Comparison of ENCODE assay signal across 8 cellular contexts in the genomic region with DNA sequence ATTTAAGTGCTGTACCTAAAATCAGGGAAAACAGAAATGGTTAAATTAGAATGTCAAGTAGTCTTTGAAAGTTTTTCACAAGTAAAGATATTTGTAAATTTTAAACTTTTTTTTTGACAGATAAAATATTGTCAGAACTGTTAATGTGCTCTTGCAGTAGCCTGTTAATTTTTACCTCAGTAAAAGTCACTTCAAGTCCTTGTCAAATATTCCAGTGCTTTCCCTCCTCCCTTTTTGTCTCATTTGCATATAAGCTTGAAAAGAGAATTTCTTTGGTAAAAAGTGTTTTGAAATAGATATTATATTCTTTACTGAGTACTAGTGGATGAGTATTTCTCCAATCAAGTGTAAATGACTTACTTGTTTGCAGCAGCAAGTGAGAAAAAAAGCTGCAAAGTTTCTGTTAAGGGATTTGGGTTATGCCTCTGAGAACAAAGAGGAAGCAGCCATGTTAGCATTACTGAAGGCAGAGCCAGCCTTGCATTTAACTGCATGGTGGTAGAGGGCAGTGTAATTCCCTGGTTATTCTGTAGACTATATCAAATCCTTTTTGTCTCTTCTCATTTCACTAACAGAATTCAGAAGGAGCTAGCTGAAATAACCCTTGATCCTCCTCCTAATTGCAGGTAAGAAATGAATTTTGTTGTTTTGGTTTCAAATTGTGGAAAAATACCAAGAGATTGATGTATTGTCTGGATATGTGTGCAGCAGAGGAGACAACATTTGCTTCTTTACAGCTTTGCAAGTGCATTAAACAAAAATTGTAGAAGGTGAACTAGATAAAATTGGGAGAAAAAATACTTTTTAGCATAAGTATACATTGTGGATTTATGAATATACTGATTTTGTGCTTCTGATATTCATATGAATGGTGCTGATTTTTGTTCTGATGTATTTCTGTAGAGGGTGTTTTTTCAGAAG. TPM values are rescaled to one million over a fixed set of nuclear protein-coding genes. Genes with fewer than 3 reads are reported as not detected.
A peak's percentile ranks its signal among the peaks of the same experiment; 100 is the strongest.
DNase-seq lines count a peak whose midpoint lies in the region; ATAC-seq, FAIRE-seq and TF ChIP-seq lines count a peak whose summit lies in the region.

No MANE protein-coding gene starts in this region.

- H3K56ac ChIP-seq in H9 (ENCODE audit: insufficient read length, low read depth, low read length) = no peak overlapping the region

- intact Hi-C loops in A673 (cut with micrococcal nuclease; ENCODE audit: unreplicated experiment) = loop anchor here (5.0 kb wide), 1 partner anchor 69 kb away; no protein-coding TSS in a partner anchor

- no peaks in the 10 kb centered on the region for H3K27me3 ChIP-seq in A673 (replicated peaks; ENCODE audit: insufficient read depth, low read depth, low read length, poor library complexity)
- H3K27me3 ChIP-seq in H9 (ENCODE audit: insufficient read depth, low read length) = no peaks in the 10 kb centered on the region

- no peaks in the 10 kb centered on the region for H3K9me3 Mint-ChIP-seq in H9

- no peak for ATAC-seq in omental fat pad (ENCODE audit: low FRiP score)

- no peaks in the 10 kb centered on the region for H3K79me1 ChIP-seq in H9 (ENCODE audit: insufficient read depth, low read depth, low read length, poor library complexity, severe bottlenecking)

- no peak overlapping the region for H2AFZ ChIP-seq in H9 (ENCODE audit: low read length)

- no peak overlapping the region for H2BK20ac ChIP-seq in H9 (ENCODE audit: low read depth, low read length, poor library complexity, severe bottlenecking)

- peak overlapping the region; percentile 2 for H3K4me2 ChIP-seq in H9 (ENCODE audit: insufficient read depth, insufficient read length, low read length)

- no peak overlapping the region for H2AK5ac ChIP-seq in H9 (ENCODE audit: insufficient read length, low read length)

- H3T11ph ChIP-seq in H9 (ENCODE audit: low read length) = no peak overlapping the region

- H2BK12ac ChIP-seq in H9 (ENCODE audit: insufficient read length, low read depth, low read length) = no peak overlapping the region

- H3K9ac ChIP-seq in H9 (ENCODE audit: extremely low read depth, insufficient read length, low read length) = no peak overlapping the region

- H3K36me3 ChIP-seq in A673 (ENCODE audit: insufficient read depth, low read length, poor library complexity, severe bottlenecking) = peaks cover 5% of the 10 kb centered on the region

- no peak overlapping the region for H3K18ac ChIP-seq in H9 (ENCODE audit: insufficient read length, low read depth, low read length)

- H3K9me3 ChIP-seq in A673 (ENCODE audit: low read depth, low read length, poor library complexity, severe bottlenecking) (no peaks in the 10 kb centered on the region), H9 (ENCODE audit: control insufficient read depth, low read depth, low read length) (no peaks in the 10 kb centered on the region)

- CTCF ChIA-PET in A673 (lab: Charles Lee) = no interaction called here

- H3K27me3 Mint-ChIP-seq in H9 (ENCODE audit: low read depth) = peaks cover 7% of the 10 kb centered on the region

- BruUV-seq in A673 (replicated peaks; lab: Mats Ljungman, UMichigan) = no TSS peak

- peak overlapping the region; percentile 68 for H3K4me3 ChIP-seq in A673 (ENCODE audit: low read depth, low read length, poor library complexity, severe bottlenecking)

- no peak overlapping the region for H4K8ac ChIP-seq in H9 (replicated peaks; ENCODE audit: insufficient read length, low read depth, low read length)

- peaks cover 61 to 64% of the 10 kb centered on the region in 2 experiments for H3K4me1 Mint-ChIP-seq in H9

- peak; percentile 56 for TF ChIP-seq CTCF in A673 (conservative IDR thresholded peaks at IDR 0.05; ENCODE audit: low read depth, low read length)
- peak; percentile 43 for TF ChIP-seq CTCF in H9 (conservative IDR thresholded peaks at IDR 0.05)
- TF ChIP-seq CTCF in omental fat pad (IDR thresholded peaks at IDR 0.05) = no peak

- FAIRE-seq in G401.6 (lab: Jason Lieb, UNC) = peak; percentile 88

- H3K23me2 ChIP-seq in H9 (ENCODE audit: insufficient read length, low read depth, low read length, poor library complexity, severe bottlenecking) = peaks cover 9% of the 10 kb centered on the region

- peak; percentile 77 for DNase-seq in A673 (ENCODE audit: low spot score)
- DNase-seq in H9 = no peak
- DNase-seq in LHCN-M2 (ENCODE audit: low read depth) = peak; percentile 60
- peak; percentile 69 for DNase-seq in RPMI8226
- peak; percentile 73 for DNase-seq in dermis blood vessel endothelial cell
- peak; percentile 43 for DNase-seq in middle frontal gyrus (ENCODE audit: extremely low spot score, low spot score)
- DNase-seq in omental fat pad (ENCODE audit: low spot score) = no peak

- H3K27ac ChIP-seq in A673 (ENCODE audit: low read depth, low read length, poor library complexity, severe bottlenecking) (peak overlapping the region; percentile 78), H9 (ENCODE audit: insufficient read length, low read depth, low read length) (no peak overlapping the region)

- H3K14ac ChIP-seq in H9 (ENCODE audit: insufficient read depth, low read length) = no peak overlapping the region

- no peak overlapping the region for H2BK5ac ChIP-seq in H9 (ENCODE audit: insufficient read length, low read length)

- H2BK15ac ChIP-seq in H9 (ENCODE audit: low read depth, low read length) = no peak overlapping the region

- peak overlapping the region; percentile 78 to 91 (median 90); a peak in 6 of 7 replicates for H3K27ac Mint-ChIP-seq in H9

- H3K4ac ChIP-seq in H9 (ENCODE audit: low read depth, low read length) = no peak overlapping the region

- peaks cover 9 to 24% (median 17%) of the 10 kb centered on the region in 3 experiments; a peak in 6 of 7 replicates for H3K36me3 Mint-ChIP-seq in H9 (ENCODE audit: insufficient read depth in 1 of 3, low read depth in 3 of 3)

- H3K4me1 ChIP-seq in A673 (ENCODE audit: insufficient read depth, low read length, poor library complexity, severe bottlenecking) (peaks cover 48% of the 10 kb centered on the region), H9 (ENCODE audit: insufficient read depth, low read length) (peaks cover 2% of the 10 kb centered on the region; the same call in 1 of the 2 replicates)

- no peak overlapping the region for H4K5ac ChIP-seq in H9 (ENCODE audit: insufficient read length, low read depth, low read length)

- no peak overlapping the region for H3K23ac ChIP-seq in H9 (ENCODE audit: insufficient read length, low read depth, low read length)

- H2BK120ac ChIP-seq in H9 (ENCODE audit: low read depth, low read length, poor library complexity, severe bottlenecking) = no peak overlapping the region

- peaks cover 18% of the 10 kb centered on the region; the same call in 1 of the 2 replicates for H3K79me2 ChIP-seq in H9 (ENCODE audit: insufficient read depth, low read length)

- no peaks in the 10 kb centered on the region for H4K20me1 ChIP-seq in H9 (ENCODE audit: control insufficient read depth, insufficient read depth, insufficient read length)

- H3K4me3 Mint-ChIP-seq in H9 = peak overlapping the region; percentile 56 to 78

- POLR2A ChIA-PET in A673 (lab: Charles Lee; ENCODE audit: low non-redundant PET) = no interaction called here

- no peak overlapping the region for H4K91ac ChIP-seq in H9 (ENCODE audit: insufficient read length, low read depth, low read length)

RNA-seq across cellular contexts. Expression of a gene that starts 3.3 kb away (rescaled TPM):
- 93.1 and 103 TPM in 2 replicates for total RNA-seq in A673 (2021)
- 89.1 and 99.7 TPM in 2 replicates for total RNA-seq in H9 (2021)
- total RNA-seq in LHCN-M2 (2014; rRNA removed) = 181 and 197 TPM in 2 replicates
- polyA plus RNA-seq in LHCN-M2 (2012) = 114 TPM
- 51.9 and 75.2 TPM in 2 replicates for total RNA-seq in dermis blood vessel endothelial cell
- total RNA-seq in omental fat pad = 10 to 100 TPM; 46.4 to 63.7 (median 55.7) TPM

Comparison
In these comparisons a context has a peak if more than half of its experiments do, and no peak if none do; other contexts are left out.
1. DNase-seq: peak in A673 (single experiment), LHCN-M2 (single experiment), RPMI8226 (single experiment), dermis blood vessel endothelial cell (single experiment) and middle frontal gyrus (single experiment); none in H9 (single experiment) and omental fat pad (single experiment).
2. CTCF ChIP-seq: peak in A673 (single experiment) and H9 (single experiment); none in omental fat pad (0 of 3).